Comparison of ENCODE assay signal across 19 cellular contexts in genomic region chr15:67419705-67420104, GRCh38.
A peak's percentile ranks its signal among the peaks of the same experiment; 100 is the strongest.
DNase-seq lines count a peak whose midpoint lies in the region; ATAC-seq, FAIRE-seq and TF ChIP-seq lines count a peak whose summit lies in the region.
"Had no signal": no experiment of that assay in that cellular context is flagged by ENCODE, and none has a peak within 500 bp of the region (broad histone marks: within the 10 kb centered on the region; RNA-seq: fewer than 3 reads in every experiment).

No MANE protein-coding gene starts in this region.

- no peaks in the 10 kb centered on the region for H3F3A ChIP-seq in OCI-LY1 (ENCODE audit: insufficient read depth, low read length)

- H3K9ac ChIP-seq in OCI-LY1 (ENCODE audit: low read length) (peak overlapping the region; percentile 34), K562 (ENCODE audit: insufficient read depth in 1 of 2, low read depth in 2 of 2, low read length in 2 of 2) (no peak overlapping the region)
- H3K9ac ChIP-seq: BLaER1 treated with 17β-estradiol and CSF1 and Interleukin-3, amounts not matched to agents 10 nM and 100 nM had no signal

- peak overlapping the region; percentile 82 for H3K27ac ChIP-seq in OCI-LY1 (ENCODE audit: low read depth, low read length, poor library complexity, severe bottlenecking)
- H3K27ac ChIP-seq in K562 (ENCODE audit: extremely low read depth, low read depth, low read length): no peak overlapping the region
- peak overlapping the region in 2 of 3 donors; percentile 37 to 38 for H3K27ac ChIP-seq in thyroid gland
- H3K27ac ChIP-seq: 22Rv1; A549; BLaER1 treated with 17β-estradiol and CSF1 and Interleukin-3, amounts not matched to agents 10 nM and 100 nM; C4-2B had no signal

- peak; percentile 15 for FAIRE-seq in K562 (lab: Jason Lieb, UNC)
- FAIRE-seq: D721Med, GM12891, GM19239 had no signal

- CTCF ChIA-PET in K562 (lab: Yijun Ruan, JAX; ENCODE audit: low intra/inter-chr PET ratio): no interaction called here

- H3K4me2 ChIP-seq in OCI-LY1 (ENCODE audit: low read length): no peak overlapping the region; the same call in 1 of the 2 replicates
- no peak overlapping the region for H3K4me2 ChIP-seq in K562 (ENCODE audit: insufficient read depth, low read length)
- H3K4me2 ChIP-seq: A549; BLaER1 treated with 17β-estradiol and CSF1 and Interleukin-3, amounts not matched to agents 10 nM and 100 nM had no signal

- no peak for TF ChIP-seq CTCF in OCI-LY1 (IDR thresholded peaks at IDR 0.05; ENCODE audit: low read length)
- no peak for TF ChIP-seq CTCF in K562 (IDR thresholded peaks at IDR 0.05 in 2 of 3, conservative IDR thresholded peaks at IDR 0.05 in 1 of 3; ENCODE audit: insufficient read depth in 2 of 3, low read depth in 1 of 3, low read length in 3 of 3)
- TF ChIP-seq CTCF in thyroid gland (IDR thresholded peaks at IDR 0.05): no peak

- H3K9me1 ChIP-seq in K562 (ENCODE audit: control insufficient read depth, insufficient read depth, low read length): no peaks in the 10 kb centered on the region

- DNase-seq in K562 (ENCODE audit: extremely low read depth in 1 of 4, low spot score in 3 of 4) (no peak), thyroid gland (no peak), pons (ENCODE audit: low spot score) (no peak), RKO (ENCODE audit: low spot score) (no peak)
- DNase-seq: AML-193; Caco-2; Calu3; CD4-positive, alpha-beta T cell; CD8-positive, alpha-beta T cell; DMS79 treated with DMSO at 0.1 percent for 48 hours; GF-D8 had no signal

- no TSS peak for BruUV-seq in K562 (replicated peaks; lab: Mats Ljungman, UMichigan)

- no peaks in the 10 kb centered on the region for H3K27me3 ChIP-seq in OCI-LY1 (ENCODE audit: insufficient read depth, low read length)
- H3K27me3 ChIP-seq in K562 (ENCODE audit: control insufficient read depth in 2 of 2, insufficient read depth in 2 of 2, low read length in 2 of 2): no peaks in the 10 kb centered on the region
- no peaks in the 10 kb centered on the region for H3K27me3 ChIP-seq in thyroid gland
- H3K27me3 ChIP-seq: BLaER1 treated with 17β-estradiol and CSF1 and Interleukin-3, amounts not matched to agents 10 nM and 100 nM had no signal

- H4K20me1 ChIP-seq in OCI-LY1 (ENCODE audit: insufficient read depth, low read length): no peaks in the 10 kb centered on the region
- H4K20me1 ChIP-seq in K562 (replicated peaks; ENCODE audit: control insufficient read depth, insufficient read depth, low read length): no peaks in the 10 kb centered on the region
- H4K20me1 ChIP-seq: BLaER1 treated with 17β-estradiol and CSF1 and Interleukin-3, amounts not matched to agents 10 nM and 100 nM had no signal

- in situ Hi-C loops in K562 (cut with MboI): loop anchor here (10.0 kb wide), 1 partner anchor 475 kb away; no protein-coding TSS in a partner anchor

- H3K9me3 ChIP-seq in OCI-LY1 (ENCODE audit: low read length) (no peaks in the 10 kb centered on the region), K562 (replicated peaks; ENCODE audit: control insufficient read depth, insufficient read depth, low read depth, low read length) (no peaks in the 10 kb centered on the region), thyroid gland (no peaks in the 10 kb centered on the region)
- H3K9me3 ChIP-seq: A549; BLaER1 treated with 17β-estradiol and CSF1 and Interleukin-3, amounts not matched to agents 10 nM and 100 nM; Caco-2 had no signal

- H3K9me2 ChIP-seq in OCI-LY1 (ENCODE audit: low read depth, low read length): no peaks in the 10 kb centered on the region

- H3K4me1 ChIP-seq in OCI-LY1 (ENCODE audit: insufficient read depth, low read length, severe bottlenecking) (peaks cover 22% of the 10 kb centered on the region), K562 (replicated peaks in 1 of 2; ENCODE audit: control insufficient read depth in 2 of 2, insufficient read depth in 2 of 2, low read length in 2 of 2) (no peaks in the 10 kb centered on the region; a peak in 1 of 5 replicates), thyroid gland (peaks cover 31 to 35% of the 10 kb centered on the region in 2 donors)
- H3K4me1 ChIP-seq: Caco-2 had no signal

- WGBS in K562 (ENCODE audit: insufficient coverage, low coverage, missing lambda C conversion rate): 46% methylated on average over 3 of the region's 3 CpGs
- 71 to 82% methylated on average over 3 of the region's 3 CpGs for WGBS in thyroid gland, 2 donors

- H3K79me2 ChIP-seq in OCI-LY1 (ENCODE audit: insufficient read depth, low read length): no peaks in the 10 kb centered on the region
- H3K79me2 ChIP-seq in K562 (ENCODE audit: control insufficient read depth, insufficient read depth, low read length): no peaks in the 10 kb centered on the region

- no peak for TF ChIP-seq RAD21 in K562 (CRISPR knock-in tag; conservative IDR thresholded peaks at IDR 0.05 in 1 of 2, IDR thresholded peaks at IDR 0.05 in 1 of 2)

- H3K4me3 ChIP-seq in OCI-LY1 (ENCODE audit: low read depth, low read length, poor library complexity, severe bottlenecking) (no peak overlapping the region), K562 (no peak overlapping the region), thyroid gland (replicated peaks in 1 of 3) (no peak overlapping the region)
- H3K4me3 ChIP-seq: A549; BLaER1 treated with 17β-estradiol and CSF1 and Interleukin-3, amounts not matched to agents 10 nM and 100 nM had no signal

- ATAC-seq in K562: no peak
- ATAC-seq: A549; CD8-positive, alpha-beta T cell had no signal

- POLR2A ChIA-PET in K562 (lab: Yijun Ruan, JAX): interaction anchor here (0.6 to 0.9 kb wide), 2 partner anchors 351 to 412 kb away, joined by 3 read pairs; no protein-coding TSS in a partner anchor

- no peak for TF ChIP-seq EP300 in K562 (IDR thresholded peaks at IDR 0.05; ENCODE audit: low read length)

- no peaks in the 10 kb centered on the region for H3K36me3 ChIP-seq in OCI-LY1 (ENCODE audit: insufficient read depth, low read length)
- H3K36me3 ChIP-seq in K562 (ENCODE audit: control insufficient read depth, insufficient read depth, low read length): no peaks in the 10 kb centered on the region
- no peaks in the 10 kb centered on the region for H3K36me3 ChIP-seq in thyroid gland
- H3K36me3 ChIP-seq: BLaER1 treated with 17β-estradiol and CSF1 and Interleukin-3, amounts not matched to agents 10 nM and 100 nM had no signal

- intact Hi-C loops in K562 (cut with micrococcal nuclease): no loop called here
- intact Hi-C loops in thyroid gland (cut with DNase I): no loop called here

- no peak for TF ChIP-seq POLR2A in K562 (conservative IDR thresholded peaks at IDR 0.05)
- no peak for TF ChIP-seq POLR2A in thyroid gland (IDR thresholded peaks at IDR 0.05)

- H2AFZ ChIP-seq in OCI-LY1 (ENCODE audit: low read length): peak overlapping the region; percentile 54
- H2AFZ ChIP-seq in K562 (ENCODE audit: low read depth, low read length): no peak overlapping the region

TF ChIP-seq in K562, 482 proteins besides CTCF, POLR2A, EP300 and RAD21:
- no peak for TF ChIP-seq XRCC4 (IDR thresholded peaks at IDR 0.05; ENCODE audit: extremely low read depth, insufficient read depth, insufficient read length)
- TF ChIP-seq, protein P1, sequence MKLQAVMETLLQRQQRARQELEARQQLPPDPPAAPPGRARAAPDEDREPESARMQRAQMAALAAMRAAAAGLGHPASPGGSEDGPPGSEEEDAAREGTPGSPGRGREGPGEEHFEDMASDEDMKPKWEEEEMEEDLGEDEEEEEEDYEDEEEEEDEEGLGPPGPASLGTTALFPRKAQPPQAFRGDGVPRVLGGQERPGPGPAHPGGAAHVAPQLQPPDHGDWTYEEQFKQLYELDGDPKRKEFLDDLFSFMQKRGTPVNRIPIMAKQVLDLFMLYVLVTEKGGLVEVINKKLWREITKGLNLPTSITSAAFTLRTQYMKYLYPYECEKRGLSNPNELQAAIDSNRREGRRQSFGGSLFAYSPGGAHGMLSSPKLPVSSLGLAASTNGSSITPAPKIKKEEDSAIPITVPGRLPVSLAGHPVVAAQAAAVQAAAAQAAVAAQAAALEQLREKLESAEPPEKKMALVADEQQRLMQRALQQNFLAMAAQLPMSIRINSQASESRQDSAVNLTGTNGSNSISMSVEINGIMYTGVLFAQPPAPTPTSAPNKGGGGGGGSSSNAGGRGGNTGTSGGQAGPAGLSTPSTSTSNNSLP (IDR thresholded peaks at IDR 0.05; ENCODE audit: borderline replicate concordance, low read depth, low read length): no peak
- TF ChIP-seq TCF7 (IDR thresholded peaks at IDR 0.05; ENCODE audit: borderline replicate concordance): no peak
